Comparison of ENCODE assay signal across 16 cellular contexts in genomic region chr13:33401238-33401637, GRCh38.
DNase-seq lines count a peak whose midpoint lies in the region; ATAC-seq and TF ChIP-seq lines count a peak whose summit lies in the region.
"Had no signal": no experiment of that assay in that cellular context is flagged by ENCODE, and none has a peak within 500 bp of the region (broad histone marks: within the 10 kb centered on the region; RNA-seq: fewer than 3 reads in every experiment).

No MANE protein-coding gene starts in this region.

- H3K27me3 ChIP-seq in heart right ventricle (no peaks in the 10 kb centered on the region), thyroid gland (no peaks in the 10 kb centered on the region)

- H3K36me3 ChIP-seq in heart right ventricle: no peaks in the 10 kb centered on the region
- H3K36me3 ChIP-seq in thyroid gland: no peaks in the 10 kb centered on the region

- no peak overlapping the region for H3K27ac ChIP-seq in heart right ventricle
- peak overlapping the region; percentile 86 to 94 (median 90) for H3K27ac ChIP-seq in thyroid gland
- H3K27ac ChIP-seq: HL-60, PC-9 had no signal

- DNase-seq in NCI-H345 (lab: John Stamatoyannopoulos, UW): peak; percentile 44
- no peak for DNase-seq in NCI-H345 treated with DMSO at 0.1 percent for 48 hours (lab: John Stamatoyannopoulos, UW; ENCODE audit: unreplicated experiment)
- peak; percentile 24 for DNase-seq in NCI-H2171 treated with DMSO at 0.1 percent for 48 hours (lab: John Stamatoyannopoulos, UW)
- peak; percentile 22 to 53 for DNase-seq in heart right ventricle
- peak; percentile 89 to 91 for DNase-seq in thyroid gland
- DNase-seq in stimulated activated naive CD4-positive, alpha-beta T cell treated with Interleukin-2 at 50 U/mL for 16 hours (lab: John Stamatoyannopoulos, UW): no peak
- no peak for DNase-seq in activated T-cell treated with anti-CD3 and anti-CD28 coated beads, Interleukin-2, amount 50 U/mL, for 72 hours
- no peak for DNase-seq in KG1 (lab: John Stamatoyannopoulos, UW)
- DNase-seq: activated effector memory CD4-positive, alpha-beta T cell treated with anti-CD3 and anti-CD28 coated beads, Interleukin-2, amount 50 U/mL, for 16 hours; aorta; Karpas-422; kidney; NCI-H226; PC-9; posterior cingulate gyrus had no signal

- no peaks in the 10 kb centered on the region for H3K27me3 Mint-ChIP-seq in activated T-cell treated with anti-CD3 and anti-CD28 coated beads, Interleukin-2, amount 50 U/mL, for 72 hours (ENCODE audit: low read depth)

- H3K36me3 Mint-ChIP-seq in activated T-cell treated with anti-CD3 and anti-CD28 coated beads, Interleukin-2, amount 50 U/mL, for 72 hours (ENCODE audit: insufficient read depth in 2 of 2): no peaks in the 10 kb centered on the region

- H3K4me3 ChIP-seq in heart right ventricle: no peak overlapping the region
- no peak overlapping the region for H3K4me3 ChIP-seq in thyroid gland (replicated peaks in 1 of 3)
- H3K4me3 ChIP-seq: PC-9 had no signal

- H3K4me1 ChIP-seq in heart right ventricle: peaks cover 0 to 27% (median 10%) of the 10 kb centered on the region in 9 donors
- peaks cover 40 to 46% of the 10 kb centered on the region in 2 donors for H3K4me1 ChIP-seq in thyroid gland

- H3K9me3 Mint-ChIP-seq in activated T-cell treated with anti-CD3 and anti-CD28 coated beads, Interleukin-2, amount 50 U/mL, for 72 hours: peaks cover 0 to 1% of the 10 kb centered on the region in 2 donors

- H3K27ac Mint-ChIP-seq in activated T-cell treated with anti-CD3 and anti-CD28 coated beads, Interleukin-2, amount 50 U/mL, for 72 hours: no peak overlapping the region

- no peak for TF ChIP-seq CTCF in heart right ventricle (IDR thresholded peaks at IDR 0.05)
- TF ChIP-seq CTCF in thyroid gland (IDR thresholded peaks at IDR 0.05): no peak

- H3K4me1 Mint-ChIP-seq in activated T-cell treated with anti-CD3 and anti-CD28 coated beads, Interleukin-2, amount 50 U/mL, for 72 hours (ENCODE audit: low read depth): no peaks in the 10 kb centered on the region

- peak in 7 of 8 donors; percentile 28 to 83 (median 75) for ATAC-seq in heart right ventricle
- ATAC-seq in activated T-cell treated with anti-CD3 and anti-CD28 coated beads, Interleukin-2, amount 50 U/mL, for 72 hours (replicated peaks in 1 of 2): no peak

- no peak overlapping the region for H3K4me3 Mint-ChIP-seq in activated T-cell treated with anti-CD3 and anti-CD28 coated beads, Interleukin-2, amount 50 U/mL, for 72 hours

- 34 to 42% methylated on average over 4 of the region's 4 CpGs for WGBS in heart right ventricle, 2 donors
- WGBS in thyroid gland, 2 donors: 32 to 48% methylated on average over 4 of the region's 4 CpGs

- intact Hi-C loops in heart right ventricle (cut with DNase I): no loop called here
- intact Hi-C loops in thyroid gland (cut with DNase I): loop anchor here (10.0 kb wide), 1 partner anchor 166 kb away; no protein-coding TSS in a partner anchor

- H3K9me3 ChIP-seq in heart right ventricle (peaks cover 0 to 7% (median 0%) of the 10 kb centered on the region in 11 donors), thyroid gland (no peaks in the 10 kb centered on the region)

- peak in 1 of 2 donors; percentile 26 for TF ChIP-seq POLR2A in thyroid gland (IDR thresholded peaks at IDR 0.05)

Comparison
In these comparisons a context has a peak if more than half of its experiments do, and no peak if none do; other contexts are left out.
1. DNase-seq: peak in NCI-H345 (single experiment), NCI-H2171 treated with DMSO at 0.1 percent for 48 hours (single experiment), heart right ventricle (2 of 2) and thyroid gland (2 of 2); none in NCI-H345 treated with DMSO at 0.1 percent for 48 hours (single experiment), stimulated activated naive CD4-positive, alpha-beta T cell treated with Interleukin-2 at 50 U/mL for 16 hours (single experiment), activated T-cell treated with anti-CD3 and anti-CD28 coated beads, Interleukin-2, amount 50 U/mL, for 72 hours (0 of 2) and KG1 (single experiment).
2. ATAC-seq: peak in heart right ventricle (7 of 8); none in activated T-cell treated with anti-CD3 and anti-CD28 coated beads, Interleukin-2, amount 50 U/mL, for 72 hours (0 of 2).
3. H3K27ac ChIP-seq: peak in thyroid gland (3 of 3); none in heart right ventricle (0 of 10).